Comparison of ENCODE assay signal across 11 cellular contexts in the genomic region with DNA sequence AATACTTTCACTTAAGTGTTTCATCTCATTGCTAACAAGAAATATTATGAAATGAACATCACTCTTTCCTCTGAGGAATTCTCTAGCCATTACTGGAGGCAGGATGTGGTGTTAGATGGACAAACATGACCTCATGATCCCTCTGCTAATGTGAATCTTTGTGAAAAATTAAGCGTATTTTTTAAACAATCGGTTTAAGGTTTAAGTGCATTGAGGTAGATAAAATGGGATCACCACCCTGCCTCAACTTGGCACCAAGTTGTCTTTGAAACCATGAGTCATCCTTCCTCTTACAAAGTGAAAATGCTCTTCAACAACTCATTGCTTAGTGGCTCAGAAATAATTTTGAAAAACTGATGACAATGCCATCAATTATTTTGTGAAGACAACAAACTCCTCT.
DNase-seq lines count a peak whose midpoint lies in the region; ATAC-seq, FAIRE-seq and TF ChIP-seq lines count a peak whose summit lies in the region.
"Had no signal": no experiment of that assay in that cellular context is flagged by ENCODE, and none has a peak within 500 bp of the region (broad histone marks: within the 10 kb centered on the region; RNA-seq: fewer than 3 reads in every experiment).

No MANE protein-coding gene starts in this region.

- no peak overlapping the region for H2BK12ac ChIP-seq in neuronal stem cell (ENCODE audit: low read length)

- H3K27ac ChIP-seq in neuronal stem cell (replicated peaks; ENCODE audit: low read length) (no peak overlapping the region), pancreas (no peak overlapping the region)
- H3K27ac ChIP-seq: adrenal gland, hepatocyte had no signal

- TF ChIP-seq CTCF in astrocyte of the cerebellum (IDR thresholded peaks at IDR 0.05; ENCODE audit: low read depth, low read length, missing control alignments) (no peak), pancreas (IDR thresholded peaks at IDR 0.05) (no peak)

- no peak overlapping the region for H3K14ac ChIP-seq in neuronal stem cell (ENCODE audit: low read length)

- H2BK5ac ChIP-seq in neuronal stem cell (ENCODE audit: low read length), result no peak overlapping the region

- FAIRE-seq in GM12891 (lab: Jason Lieb, UNC) (peak; percentile 82), pancreas (lab: Jason Lieb, UNC) (no peak)

- H2AFZ ChIP-seq in neuronal stem cell (ENCODE audit: low read length), result no peak overlapping the region
- H2AFZ ChIP-seq: hepatocyte had no signal

- in situ Hi-C loops in astrocyte of the cerebellum (cut with HindIII; ENCODE audit: low sequenced_read_pairs), result no loop called here

- peaks cover 2 to 7% of the 10 kb centered on the region in 2 donors for H3K4me1 ChIP-seq in neuronal stem cell (ENCODE audit: control insufficient read depth in 2 of 2, insufficient read depth in 1 of 2, low read depth in 1 of 2, low read length in 2 of 2)
- H3K4me1 ChIP-seq in pancreas, result no peaks in the 10 kb centered on the region
- H3K4me1 ChIP-seq: adrenal gland had no signal

- H4K8ac ChIP-seq in neuronal stem cell (ENCODE audit: low read depth, low read length), result no peak overlapping the region

- no peak overlapping the region for H3K23ac ChIP-seq in neuronal stem cell (ENCODE audit: low read depth, low read length, poor library complexity)

- H3K9ac ChIP-seq in neuronal stem cell (ENCODE audit: low read depth, low read length, poor library complexity), result no peak overlapping the region

- H2AK5ac ChIP-seq in neuronal stem cell (ENCODE audit: low read depth, low read length), result no peak overlapping the region

- H3K4me2 ChIP-seq in neuronal stem cell (ENCODE audit: insufficient read depth, low read length, poor library complexity, severe bottlenecking), result no peak overlapping the region
- H3K4me2 ChIP-seq: hepatocyte had no signal

- H4K91ac ChIP-seq in neuronal stem cell (ENCODE audit: low read depth, low read length, poor library complexity), result no peak overlapping the region

- no peak overlapping the region for H2BK15ac ChIP-seq in neuronal stem cell (ENCODE audit: low read length)

- peaks cover 0 to 5% of the 10 kb centered on the region in 2 donors for H3K9me3 ChIP-seq in neuronal stem cell (replicated peaks in 1 of 2; ENCODE audit: control insufficient read depth in 2 of 2, insufficient read depth in 1 of 2, low read depth in 1 of 2, low read length in 2 of 2)
- no peaks in the 10 kb centered on the region for H3K9me3 ChIP-seq in pancreas
- H3K9me3 ChIP-seq: adrenal gland had no signal

- no CpG with 5 or more reads among the region's 2 CpGs for WGBS in neuronal stem cell (ENCODE audit: extremely low coverage in 2 of 2, insufficient read length in 2 of 2, insufficient replicate concordance in 1 of 2), 2 donors
- 47 to 69% methylated on average over 2 of the region's 2 CpGs for WGBS in pancreas, 2 donors

- TF ChIP-seq POLR2A in GM12891 (IDR thresholded peaks at IDR 0.05; ENCODE audit: low read depth, low read length), result no peak

- H3K36me3 ChIP-seq in neuronal stem cell (replicated peaks in 1 of 2; ENCODE audit: control insufficient read depth in 2 of 2, insufficient read depth in 2 of 2, low read length in 2 of 2) (no peaks in the 10 kb centered on the region), pancreas (no peaks in the 10 kb centered on the region)
- H3K36me3 ChIP-seq: adrenal gland had no signal

- no peaks in the 10 kb centered on the region for H3K79me1 ChIP-seq in neuronal stem cell (ENCODE audit: low read depth, low read length)

- no peak for ATAC-seq in pancreas

- H3K4ac ChIP-seq in neuronal stem cell (ENCODE audit: low read length), result no peak overlapping the region

- H3K4me3 ChIP-seq in astrocyte of the cerebellum (ENCODE audit: low read depth, low read length), result no peak overlapping the region
- no peak overlapping the region for H3K4me3 ChIP-seq in neuronal stem cell (ENCODE audit: low read length in 2 of 2)
- no peak overlapping the region for H3K4me3 ChIP-seq in pancreas
- H3K4me3 ChIP-seq: adrenal gland, hepatocyte had no signal

- DNase-seq in GM12891 (ENCODE audit: insufficient read length, low spot score) (peak; percentile 6), HT1080 (ENCODE audit: low read depth) (peak; percentile 99), astrocyte of the cerebellum (ENCODE audit: low read depth) (peak; percentile 95), lung microvascular endothelial cell (ENCODE audit: low read depth in 2 of 2) (peak; percentile 94 to 97), SK-N-DZ (ENCODE audit: low spot score) (no peak), GDM1 (lab: John Stamatoyannopoulos, UW) (no peak), neuronal stem cell (ENCODE audit: low spot score) (no peak), pancreas (no peak)
- DNase-seq: NCI-H526 treated with DMSO at 0.1 percent for 48 hours had no signal

- H3K27me3 ChIP-seq in neuronal stem cell (ENCODE audit: control insufficient read depth in 3 of 3, insufficient read depth in 3 of 3, low read depth in 1 of 3, low read length in 3 of 3) (no peaks in the 10 kb centered on the region), pancreas (no peaks in the 10 kb centered on the region)
- H3K27me3 ChIP-seq: adrenal gland, hepatocyte had no signal

- intact Hi-C loops in pancreas (cut with DNase I), result no loop called here

- H2BK120ac ChIP-seq in neuronal stem cell (ENCODE audit: low read depth, low read length), result no peak overlapping the region

- H3K18ac ChIP-seq in neuronal stem cell (ENCODE audit: low read length), result no peak overlapping the region

TF ChIP-seq in GM12891, 5 proteins besides CTCF, POLR2A, EP300 and RAD21:
- TF ChIP-seq POLR2AphosphoS5 (IDR thresholded peaks at IDR 0.05; ENCODE audit: low read depth, low read length), result no peak
- no peak for TF ChIP-seq PAX5 (IDR thresholded peaks at IDR 0.05; ENCODE audit: insufficient read depth, low read length, severe bottlenecking)
- no peak for TF ChIP-seq SPI1 (IDR thresholded peaks at IDR 0.05; ENCODE audit: low read depth, low read length)
- no peak for TF ChIP-seq POU2F2 (IDR thresholded peaks at IDR 0.05; ENCODE audit: low read depth, low read length)
- no peak for TF ChIP-seq TAF1 (IDR thresholded peaks at IDR 0.05; ENCODE audit: low read depth, low read length)
TF ChIP-seq in GM12891: peak in this region for 0.

Comparison
In these comparisons a context has a peak if more than half of its experiments do, and no peak if none do; other contexts are left out.
1. DNase-seq: peak in GM12891 (single experiment), HT1080 (single experiment), astrocyte of the cerebellum (single experiment) and lung microvascular endothelial cell (2 of 2); none in SK-N-DZ (single experiment), GDM1 (single experiment), neuronal stem cell (single experiment) and pancreas (0 of 6).